In the genomic region with DNA sequence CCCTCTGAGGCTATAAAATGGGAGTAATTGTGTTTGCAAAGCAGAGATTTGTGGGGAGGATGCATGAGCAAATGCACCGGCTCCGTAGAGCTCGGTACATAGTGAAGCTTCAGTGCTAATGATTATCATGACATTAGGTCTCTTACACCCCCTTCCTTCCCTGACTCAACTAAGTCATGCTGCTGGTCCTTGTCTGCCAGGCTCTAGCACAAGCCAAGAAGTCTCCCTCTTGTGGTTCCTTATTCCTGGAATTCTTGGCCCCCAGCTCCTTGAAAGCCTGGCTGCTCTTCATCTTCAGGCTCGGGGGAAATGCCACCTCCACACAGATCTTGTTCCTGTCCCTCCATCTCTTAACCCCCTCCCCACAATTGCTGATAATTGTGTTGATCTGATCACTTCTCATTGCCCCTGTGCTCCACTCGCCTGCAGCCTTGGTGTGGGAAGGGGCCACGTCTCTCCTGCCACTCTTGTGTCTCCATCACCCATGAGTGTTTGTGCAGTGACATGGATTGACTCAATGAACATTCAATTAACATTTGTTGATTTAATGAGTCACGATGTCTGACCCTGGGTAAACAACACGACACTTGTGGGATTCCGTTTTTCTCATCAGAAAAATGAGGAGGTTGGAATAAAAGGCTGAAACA, we compare ENCODE assay signal across 1 cellular context.
TF ChIP-seq lines count a peak whose summit lies in the region.

No MANE protein-coding gene starts in this region.

TF ChIP-seq in H1, 55 proteins besides CTCF, POLR2A, EP300 and RAD21:
- TF ChIP-seq ZNF274 (IDR thresholded peaks at IDR 0.05; ENCODE audit: borderline replicate concordance, extremely low read depth, low read length) (no peak), HDAC6 (IDR thresholded peaks at IDR 0.05; ENCODE audit: low read depth, low read length) (no peak), CHD1 (IDR thresholded peaks at IDR 0.05; ENCODE audit: low read depth, low read length) (no peak), MAFK (IDR thresholded peaks at IDR 0.05; ENCODE audit: low read depth, low read length) (no peak), EZH2 (IDR thresholded peaks at IDR 0.05; ENCODE audit: low read depth, low read length, severe bottlenecking) (no peak), HDAC2 (IDR thresholded peaks at IDR 0.05; ENCODE audit: borderline replicate concordance in 1 of 2, low read depth in 2 of 2, low read length in 2 of 2) (no peak), CREB1 (IDR thresholded peaks at IDR 0.05) (no peak), SIX5 (IDR thresholded peaks at IDR 0.05; ENCODE audit: low read depth, low read length) (no peak), JUN (IDR thresholded peaks at IDR 0.05; ENCODE audit: low read depth, low read length) (no peak), CTBP2 (IDR thresholded peaks at IDR 0.05; ENCODE audit: borderline replicate concordance, insufficient read depth, insufficient read length, low read length) (no peak), YY1 (IDR thresholded peaks at IDR 0.05; ENCODE audit: low read depth, low read length) (no peak), TAF1 (IDR thresholded peaks at IDR 0.05; ENCODE audit: low read depth, low read length) (no peak)
- TF ChIP-seq, protein P1, sequence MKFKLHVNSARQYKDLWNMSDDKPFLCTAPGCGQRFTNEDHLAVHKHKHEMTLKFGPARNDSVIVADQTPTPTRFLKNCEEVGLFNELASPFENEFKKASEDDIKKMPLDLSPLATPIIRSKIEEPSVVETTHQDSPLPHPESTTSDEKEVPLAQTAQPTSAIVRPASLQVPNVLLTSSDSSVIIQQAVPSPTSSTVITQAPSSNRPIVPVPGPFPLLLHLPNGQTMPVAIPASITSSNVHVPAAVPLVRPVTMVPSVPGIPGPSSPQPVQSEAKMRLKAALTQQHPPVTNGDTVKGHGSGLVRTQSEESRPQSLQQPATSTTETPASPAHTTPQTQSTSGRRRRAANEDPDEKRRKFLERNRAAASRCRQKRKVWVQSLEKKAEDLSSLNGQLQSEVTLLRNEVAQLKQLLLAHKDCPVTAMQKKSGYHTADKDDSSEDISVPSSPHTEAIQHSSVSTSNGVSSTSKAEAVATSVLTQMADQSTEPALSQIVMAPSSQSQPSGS (IDR thresholded peaks at IDR 0.05; ENCODE audit: low read length) = no peak
- TF ChIP-seq, protein P2, sequence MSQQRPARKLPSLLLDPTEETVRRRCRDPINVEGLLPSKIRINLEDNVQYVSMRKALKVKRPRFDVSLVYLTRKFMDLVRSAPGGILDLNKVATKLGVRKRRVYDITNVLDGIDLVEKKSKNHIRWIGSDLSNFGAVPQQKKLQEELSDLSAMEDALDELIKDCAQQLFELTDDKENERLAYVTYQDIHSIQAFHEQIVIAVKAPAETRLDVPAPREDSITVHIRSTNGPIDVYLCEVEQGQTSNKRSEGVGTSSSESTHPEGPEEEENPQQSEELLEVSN (IDR thresholded peaks at IDR 0.05) = no peak
TF ChIP-seq in H1: peak in this region for 0.
